ENCODE assay signal across 17 cellular contexts in the genomic region with DNA sequence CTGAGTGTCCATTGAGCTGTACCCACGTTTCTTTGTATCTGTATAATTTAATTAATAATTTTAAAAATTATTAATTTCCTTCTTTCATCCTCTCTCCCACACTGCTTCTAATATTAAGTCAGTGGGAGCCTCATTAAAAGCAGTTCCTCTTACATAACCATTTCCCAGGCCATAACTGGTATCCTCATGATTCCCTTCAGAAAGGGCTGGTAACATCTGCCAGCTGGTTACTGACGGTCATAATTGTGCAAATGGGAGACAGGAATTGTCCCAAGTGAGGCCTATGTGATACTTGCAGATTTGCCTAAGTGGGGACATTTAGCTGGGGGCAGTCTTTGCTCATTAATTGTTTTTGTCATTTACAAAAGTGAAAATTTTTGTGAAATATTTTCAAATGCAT.
"Had no signal": no experiment of that assay in that cellular context is flagged by ENCODE, and none has a peak within 500 bp of the region (broad histone marks: within the 10 kb centered on the region; RNA-seq: fewer than 3 reads in every experiment).

No MANE protein-coding gene starts in this region.

- H3K27ac ChIP-seq: colonic mucosa, esophagus squamous epithelium, foreskin keratinocyte, hepatocyte, neutrophil, psoas muscle, right lobe of liver, skin epidermis, thoracic aorta had no signal

- H2AFZ ChIP-seq: hepatocyte had no signal

- H3K4me2 ChIP-seq: hepatocyte had no signal

- H3K79me2 ChIP-seq: hepatocyte had no signal

- H3K4me1 ChIP-seq: colonic mucosa, esophagus squamous epithelium, foreskin keratinocyte, right lobe of liver had no signal

- DNase-seq: colonic mucosa; dermis blood vessel endothelial cell; esophagus squamous epithelium; foreskin keratinocyte; head of caudate nucleus; naive thymus-derived CD8-positive, alpha-beta T cell; psoas muscle; retina; right lobe of liver; stimulated activated CD4-positive, alpha-beta T cell treated with anti-CD3 and anti-CD28 coated beads, Interleukin-2, amount 100 ng/mL, for 24 hours; stimulated activated CD4-positive, alpha-beta T cell treated with anti-CD3 and anti-CD28 coated beads, Interleukin-4, amount 100 ng/mL, for 4 hours; stimulated activated naive B cell treated with anti-CD40 and anti-IgM and Interleukin-4, amounts not matched to agents 10 μg/mL and 1 μg/mL and 100 μg/mL, for 72 hours; stimulated activated naive CD8-positive, alpha-beta T cell treated with anti-CD3 and anti-CD28 coated beads, Interleukin-15, amount 100 ng/mL, for 72 hours had no signal

- H3K4me3 ChIP-seq: colonic mucosa, esophagus squamous epithelium, hepatocyte, psoas muscle, right lobe of liver, skin epidermis, thoracic aorta had no signal

- H3K9me3 ChIP-seq: colonic mucosa, esophagus squamous epithelium, neutrophil, psoas muscle, right lobe of liver, thoracic aorta had no signal

- H3K36me3 ChIP-seq: colonic mucosa, esophagus squamous epithelium, neutrophil, right lobe of liver, thoracic aorta had no signal

- H3K27me3 ChIP-seq: colonic mucosa, esophagus squamous epithelium, foreskin keratinocyte, hepatocyte, neutrophil, right lobe of liver had no signal
